1 cellular context compared by ENCODE assay signal in the genomic region with DNA sequence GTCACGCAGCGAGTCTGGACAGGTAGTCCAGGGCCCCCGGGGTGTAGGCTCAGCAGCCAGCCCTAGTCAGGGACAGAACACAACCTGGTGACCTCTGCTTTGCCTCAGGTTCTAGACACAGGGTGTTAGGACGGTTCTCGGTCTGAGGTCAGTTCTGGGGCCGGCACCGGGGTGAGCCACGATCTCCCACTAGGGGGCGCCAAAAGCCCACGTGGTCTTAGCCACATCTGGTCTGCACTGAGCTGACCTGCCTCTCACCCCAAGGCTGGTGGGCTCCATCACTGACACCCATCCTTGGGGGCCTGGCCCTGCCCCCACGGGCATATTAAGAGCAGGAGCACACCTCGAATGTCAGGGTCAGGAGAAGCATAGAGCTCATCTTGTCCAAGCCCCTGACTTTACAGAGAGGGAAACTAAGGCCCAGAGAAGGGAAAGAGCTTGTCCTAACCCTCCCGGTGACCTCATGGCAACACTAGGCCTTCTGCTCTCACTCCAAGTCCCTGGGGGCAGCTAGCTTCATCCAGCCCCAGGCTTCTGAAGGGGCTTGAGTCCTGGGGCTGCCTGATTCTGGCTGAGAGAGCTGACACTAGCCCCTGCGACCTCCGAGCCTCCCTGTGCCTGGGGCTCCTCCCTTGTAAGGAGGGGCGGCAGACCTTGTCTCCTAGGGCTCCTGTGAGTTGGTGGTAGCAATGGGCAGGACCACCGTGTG.
A peak's percentile ranks its signal among the peaks of the same experiment; 100 is the strongest.
TF ChIP-seq lines count a peak whose summit lies in the region.

No MANE protein-coding gene starts in this region.

TF ChIP-seq in HepG2, 621 proteins besides CTCF, POLR2A, EP300 and RAD21 (continued from another document and continues in another):
- TF ChIP-seq, protein P1, sequence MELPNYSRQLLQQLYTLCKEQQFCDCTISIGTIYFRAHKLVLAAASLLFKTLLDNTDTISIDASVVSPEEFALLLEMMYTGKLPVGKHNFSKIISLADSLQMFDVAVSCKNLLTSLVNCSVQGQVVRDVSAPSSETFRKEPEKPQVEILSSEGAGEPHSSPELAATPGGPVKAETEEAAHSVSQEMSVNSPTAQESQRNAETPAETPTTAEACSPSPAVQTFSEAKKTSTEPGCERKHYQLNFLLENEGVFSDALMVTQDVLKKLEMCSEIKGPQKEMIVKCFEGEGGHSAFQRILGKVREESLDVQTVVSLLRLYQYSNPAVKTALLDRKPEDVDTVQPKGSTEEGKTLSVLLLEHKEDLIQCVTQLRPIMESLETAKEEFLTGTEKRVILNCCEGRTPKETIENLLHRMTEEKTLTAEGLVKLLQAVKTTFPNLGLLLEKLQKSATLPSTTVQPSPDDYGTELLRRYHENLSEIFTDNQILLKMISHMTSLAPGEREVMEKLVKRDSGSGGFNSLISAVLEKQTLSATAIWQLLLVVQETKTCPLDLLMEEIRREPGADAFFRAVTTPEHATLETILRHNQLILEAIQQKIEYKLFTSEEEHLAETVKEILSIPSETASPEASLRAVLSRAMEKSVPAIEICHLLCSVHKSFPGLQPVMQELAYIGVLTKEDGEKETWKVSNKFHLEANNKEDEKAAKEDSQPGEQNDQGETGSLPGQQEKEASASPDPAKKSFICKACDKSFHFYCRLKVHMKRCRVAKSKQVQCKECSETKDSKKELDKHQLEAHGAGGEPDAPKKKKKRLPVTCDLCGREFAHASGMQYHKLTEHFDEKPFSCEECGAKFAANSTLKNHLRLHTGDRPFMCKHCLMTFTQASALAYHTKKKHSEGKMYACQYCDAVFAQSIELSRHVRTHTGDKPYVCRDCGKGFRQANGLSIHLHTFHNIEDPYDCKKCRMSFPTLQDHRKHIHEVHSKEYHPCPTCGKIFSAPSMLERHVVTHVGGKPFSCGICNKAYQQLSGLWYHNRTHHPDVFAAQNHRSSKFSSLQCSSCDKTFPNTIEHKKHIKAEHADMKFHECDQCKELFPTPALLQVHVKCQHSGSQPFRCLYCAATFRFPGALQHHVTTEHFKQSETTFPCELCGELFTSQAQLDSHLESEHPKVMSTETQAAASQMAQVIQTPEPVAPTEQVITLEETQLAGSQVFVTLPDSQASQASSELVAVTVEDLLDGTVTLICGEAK (IDR thresholded peaks at IDR 0.05), result no peak
- TF ChIP-seq, protein P1 (CRISPR knock-in tag; IDR thresholded peaks at IDR 0.05), result no peak; the same call in 1 of the 2 replicates
- TF ChIP-seq ZNF225 (CRISPR knock-in tag; IDR thresholded peaks at IDR 0.05) (no peak), NR2F6 (IDR thresholded peaks at IDR 0.05) (no peak; the same call in 1 of the 2 replicates), NR2F6 (CRISPR knock-in tag; IDR thresholded peaks at IDR 0.05) (peak; percentile 70), ZNF605 (CRISPR knock-in tag; IDR thresholded peaks at IDR 0.05) (no peak), CEBPB (IDR thresholded peaks at IDR 0.05; ENCODE audit: borderline replicate concordance, low read depth, low read length) (no peak), SMAD3 (CRISPR knock-in tag; IDR thresholded peaks at IDR 0.05) (0 out of 2 replicates have a peak, but pooled peaks have one; percentile 50), ZNF572 (CRISPR knock-in tag; IDR thresholded peaks at IDR 0.05) (no peak), DR1 (CRISPR knock-in tag; IDR thresholded peaks at IDR 0.05) (no peak), ZNF720 (CRISPR knock-in tag; IDR thresholded peaks at IDR 0.05) (no peak), ZNF839 (CRISPR knock-in tag; IDR thresholded peaks at IDR 0.05; ENCODE audit: borderline replicate concordance) (no peak), DNMT1 (CRISPR knock-in tag; IDR thresholded peaks at IDR 0.05) (no peak), CBX1 (IDR thresholded peaks at IDR 0.05; ENCODE audit: low read depth) (no peak), MTF1 (CRISPR knock-in tag; IDR thresholded peaks at IDR 0.05) (no peak), ZNF672 (CRISPR knock-in tag; IDR thresholded peaks at IDR 0.05) (no peak), MYNN (CRISPR knock-in tag; IDR thresholded peaks at IDR 0.05; ENCODE audit: low read depth) (no peak), NBN (conservative IDR thresholded peaks at IDR 0.05) (no peak), ZNF816 (CRISPR knock-in tag; IDR thresholded peaks at IDR 0.05; ENCODE audit: borderline replicate concordance) (no peak), ZNF724P (CRISPR knock-in tag; IDR thresholded peaks at IDR 0.05; ENCODE audit: borderline replicate concordance) (peak; percentile 33; the same call in 1 of the 2 replicates), ZNF136 (CRISPR knock-in tag; IDR thresholded peaks at IDR 0.05; ENCODE audit: low read depth) (no peak), STAG1 (CRISPR knock-in tag; IDR thresholded peaks at IDR 0.05) (peak; percentile 99), KDM3A (CRISPR knock-in tag; IDR thresholded peaks at IDR 0.05; ENCODE audit: low read depth) (0 out of 2 replicates have a peak, but pooled peaks have one; percentile 51), HOXA7 (CRISPR knock-in tag; IDR thresholded peaks at IDR 0.05) (no peak), SKI (IDR thresholded peaks at IDR 0.05; ENCODE audit: partially characterized antibody) (no peak), IRF2 (CRISPR knock-in tag; IDR thresholded peaks at IDR 0.05) (peak; percentile 60; the same call in 1 of the 2 replicates), ISL2 (CRISPR knock-in tag; IDR thresholded peaks at IDR 0.05) (no peak), ZNF589 (CRISPR knock-in tag; conservative IDR thresholded peaks at IDR 0.05) (no peak), ZNF234 (CRISPR knock-in tag; conservative IDR thresholded peaks at IDR 0.05) (no peak), ZNF556 (CRISPR knock-in tag; IDR thresholded peaks at IDR 0.05; ENCODE audit: borderline replicate concordance) (no peak), GFI1 (CRISPR knock-in tag; IDR thresholded peaks at IDR 0.05; ENCODE audit: borderline replicate concordance) (peak; percentile 47; the same call in 1 of the 2 replicates), RAD51 (IDR thresholded peaks at IDR 0.05; ENCODE audit: borderline replicate concordance) (no peak), ZBTB8A (CRISPR knock-in tag; IDR thresholded peaks at IDR 0.05; ENCODE audit: borderline replicate concordance, low read depth) (no peak), ZNF251 (CRISPR knock-in tag; IDR thresholded peaks at IDR 0.05) (no peak), AHR (CRISPR knock-in tag; IDR thresholded peaks at IDR 0.05) (0 out of 2 replicates have a peak, but pooled peaks have one; percentile 58), TBX2 (CRISPR knock-in tag; IDR thresholded peaks at IDR 0.05; ENCODE audit: borderline replicate concordance) (no peak), CREB1 (IDR thresholded peaks at IDR 0.05) (no peak), CREB1 (CRISPR knock-in tag; IDR thresholded peaks at IDR 0.05) (no peak), FOXA3 (CRISPR knock-in tag; IDR thresholded peaks at IDR 0.05) (no peak), JUN (CRISPR knock-in tag; IDR thresholded peaks at IDR 0.05) (no peak), TCF7 (IDR thresholded peaks at IDR 0.05; ENCODE audit: low read depth) (no peak), PRPF4 (IDR thresholded peaks at IDR 0.05; ENCODE audit: low read depth, low read length, poor library complexity, severe bottlenecking) (no peak), ZNF761 (CRISPR knock-in tag; conservative IDR thresholded peaks at IDR 0.05) (no peak)
- TF ChIP-seq, protein P2, sequence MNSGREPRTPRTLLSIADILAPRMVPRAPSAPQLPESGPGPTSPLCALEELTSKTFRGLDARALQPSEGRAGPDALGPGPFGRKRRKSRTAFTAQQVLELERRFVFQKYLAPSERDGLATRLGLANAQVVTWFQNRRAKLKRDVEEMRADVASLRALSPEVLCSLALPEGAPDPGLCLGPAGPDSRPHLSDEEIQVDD (CRISPR knock-in tag; IDR thresholded peaks at IDR 0.05; ENCODE audit: borderline replicate concordance), result no peak
- TF ChIP-seq, protein P3, sequence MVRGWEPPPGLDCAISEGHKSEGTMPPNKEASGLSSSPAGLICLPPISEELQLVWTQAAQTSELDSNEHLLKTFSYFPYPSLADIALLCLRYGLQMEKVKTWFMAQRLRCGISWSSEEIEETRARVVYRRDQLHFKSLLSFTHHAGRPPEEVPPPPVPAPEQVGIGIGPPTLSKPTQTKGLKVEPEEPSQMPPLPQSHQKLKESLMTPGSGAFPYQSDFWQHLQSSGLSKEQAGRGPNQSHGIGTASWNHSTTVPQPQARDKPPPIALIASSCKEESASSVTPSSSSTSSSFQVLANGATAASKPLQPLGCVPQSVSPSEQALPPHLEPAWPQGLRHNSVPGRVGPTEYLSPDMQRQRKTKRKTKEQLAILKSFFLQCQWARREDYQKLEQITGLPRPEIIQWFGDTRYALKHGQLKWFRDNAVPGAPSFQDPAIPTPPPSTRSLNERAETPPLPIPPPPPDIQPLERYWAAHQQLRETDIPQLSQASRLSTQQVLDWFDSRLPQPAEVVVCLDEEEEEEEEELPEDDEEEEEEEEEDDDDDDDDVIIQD (CRISPR knock-in tag; IDR thresholded peaks at IDR 0.05; ENCODE audit: low read depth), result no peak
- TF ChIP-seq, protein P4, sequence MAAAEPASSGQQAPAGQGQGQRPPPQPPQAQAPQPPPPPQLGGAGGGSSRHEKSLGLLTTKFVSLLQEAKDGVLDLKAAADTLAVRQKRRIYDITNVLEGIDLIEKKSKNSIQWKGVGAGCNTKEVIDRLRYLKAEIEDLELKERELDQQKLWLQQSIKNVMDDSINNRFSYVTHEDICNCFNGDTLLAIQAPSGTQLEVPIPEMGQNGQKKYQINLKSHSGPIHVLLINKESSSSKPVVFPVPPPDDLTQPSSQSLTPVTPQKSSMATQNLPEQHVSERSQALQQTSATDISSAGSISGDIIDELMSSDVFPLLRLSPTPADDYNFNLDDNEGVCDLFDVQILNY (CRISPR knock-in tag; conservative IDR thresholded peaks at IDR 0.05), result no peak
- TF ChIP-seq, protein P5, sequence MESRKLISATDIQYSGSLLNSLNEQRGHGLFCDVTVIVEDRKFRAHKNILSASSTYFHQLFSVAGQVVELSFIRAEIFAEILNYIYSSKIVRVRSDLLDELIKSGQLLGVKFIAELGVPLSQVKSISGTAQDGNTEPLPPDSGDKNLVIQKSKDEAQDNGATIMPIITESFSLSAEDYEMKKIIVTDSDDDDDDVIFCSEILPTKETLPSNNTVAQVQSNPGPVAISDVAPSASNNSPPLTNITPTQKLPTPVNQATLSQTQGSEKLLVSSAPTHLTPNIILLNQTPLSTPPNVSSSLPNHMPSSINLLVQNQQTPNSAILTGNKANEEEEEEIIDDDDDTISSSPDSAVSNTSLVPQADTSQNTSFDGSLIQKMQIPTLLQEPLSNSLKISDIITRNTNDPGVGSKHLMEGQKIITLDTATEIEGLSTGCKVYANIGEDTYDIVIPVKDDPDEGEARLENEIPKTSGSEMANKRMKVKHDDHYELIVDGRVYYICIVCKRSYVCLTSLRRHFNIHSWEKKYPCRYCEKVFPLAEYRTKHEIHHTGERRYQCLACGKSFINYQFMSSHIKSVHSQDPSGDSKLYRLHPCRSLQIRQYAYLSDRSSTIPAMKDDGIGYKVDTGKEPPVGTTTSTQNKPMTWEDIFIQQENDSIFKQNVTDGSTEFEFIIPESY (CRISPR knock-in tag; IDR thresholded peaks at IDR 0.05), result no peak
- TF ChIP-seq, protein P6, sequence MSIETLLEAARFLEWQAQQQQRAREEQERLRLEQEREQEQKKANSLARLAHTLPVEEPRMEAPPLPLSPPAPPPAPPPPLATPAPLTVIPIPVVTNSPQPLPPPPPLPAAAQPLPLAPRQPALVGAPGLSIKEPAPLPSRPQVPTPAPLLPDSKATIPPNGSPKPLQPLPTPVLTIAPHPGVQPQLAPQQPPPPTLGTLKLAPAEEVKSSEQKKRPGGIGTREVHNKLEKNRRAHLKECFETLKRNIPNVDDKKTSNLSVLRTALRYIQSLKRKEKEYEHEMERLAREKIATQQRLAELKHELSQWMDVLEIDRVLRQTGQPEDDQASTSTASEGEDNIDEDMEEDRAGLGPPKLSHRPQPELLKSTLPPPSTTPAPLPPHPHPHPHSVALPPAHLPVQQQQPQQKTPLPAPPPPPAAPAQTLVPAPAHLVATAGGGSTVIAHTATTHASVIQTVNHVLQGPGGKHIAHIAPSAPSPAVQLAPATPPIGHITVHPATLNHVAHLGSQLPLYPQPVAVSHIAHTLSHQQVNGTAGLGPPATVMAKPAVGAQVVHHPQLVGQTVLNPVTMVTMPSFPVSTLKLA (IDR thresholded peaks at IDR 0.05), result peak; percentile 62
- TF ChIP-seq, protein P7, sequence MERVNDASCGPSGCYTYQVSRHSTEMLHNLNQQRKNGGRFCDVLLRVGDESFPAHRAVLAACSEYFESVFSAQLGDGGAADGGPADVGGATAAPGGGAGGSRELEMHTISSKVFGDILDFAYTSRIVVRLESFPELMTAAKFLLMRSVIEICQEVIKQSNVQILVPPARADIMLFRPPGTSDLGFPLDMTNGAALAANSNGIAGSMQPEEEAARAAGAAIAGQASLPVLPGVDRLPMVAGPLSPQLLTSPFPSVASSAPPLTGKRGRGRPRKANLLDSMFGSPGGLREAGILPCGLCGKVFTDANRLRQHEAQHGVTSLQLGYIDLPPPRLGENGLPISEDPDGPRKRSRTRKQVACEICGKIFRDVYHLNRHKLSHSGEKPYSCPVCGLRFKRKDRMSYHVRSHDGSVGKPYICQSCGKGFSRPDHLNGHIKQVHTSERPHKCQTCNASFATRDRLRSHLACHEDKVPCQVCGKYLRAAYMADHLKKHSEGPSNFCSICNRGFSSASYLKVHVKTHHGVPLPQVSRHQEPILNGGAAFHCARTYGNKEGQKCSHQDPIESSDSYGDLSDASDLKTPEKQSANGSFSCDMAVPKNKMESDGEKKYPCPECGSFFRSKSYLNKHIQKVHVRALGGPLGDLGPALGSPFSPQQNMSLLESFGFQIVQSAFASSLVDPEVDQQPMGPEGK (CRISPR knock-in tag; IDR thresholded peaks at IDR 0.05), result no peak
